In genomic region chr18:57816208-57816999, GRCh38 we compare ENCODE assay signal across 1 cellular context.
TF ChIP-seq lines count a peak whose summit lies in the region.

No MANE protein-coding gene starts in this region.

TF ChIP-seq in HepG2, 621 proteins besides CTCF, POLR2A, EP300 and RAD21 (continued from another document):
- TF ChIP-seq MLX (CRISPR knock-in tag; IDR thresholded peaks at IDR 0.05): peak; percentile 52; the same call in 1 of the 2 replicates
- no peak for TF ChIP-seq ZC3H4 (CRISPR knock-in tag; IDR thresholded peaks at IDR 0.05; ENCODE audit: borderline replicate concordance)
- peak; percentile 42; the same call in 1 of the 2 replicates for TF ChIP-seq SALL1 (CRISPR knock-in tag; IDR thresholded peaks at IDR 0.05)
- 0 out of 2 replicates have a peak, but pooled peaks have one; percentile 21 for TF ChIP-seq RCOR2 (CRISPR knock-in tag; IDR thresholded peaks at IDR 0.05)
- TF ChIP-seq, protein P1, sequence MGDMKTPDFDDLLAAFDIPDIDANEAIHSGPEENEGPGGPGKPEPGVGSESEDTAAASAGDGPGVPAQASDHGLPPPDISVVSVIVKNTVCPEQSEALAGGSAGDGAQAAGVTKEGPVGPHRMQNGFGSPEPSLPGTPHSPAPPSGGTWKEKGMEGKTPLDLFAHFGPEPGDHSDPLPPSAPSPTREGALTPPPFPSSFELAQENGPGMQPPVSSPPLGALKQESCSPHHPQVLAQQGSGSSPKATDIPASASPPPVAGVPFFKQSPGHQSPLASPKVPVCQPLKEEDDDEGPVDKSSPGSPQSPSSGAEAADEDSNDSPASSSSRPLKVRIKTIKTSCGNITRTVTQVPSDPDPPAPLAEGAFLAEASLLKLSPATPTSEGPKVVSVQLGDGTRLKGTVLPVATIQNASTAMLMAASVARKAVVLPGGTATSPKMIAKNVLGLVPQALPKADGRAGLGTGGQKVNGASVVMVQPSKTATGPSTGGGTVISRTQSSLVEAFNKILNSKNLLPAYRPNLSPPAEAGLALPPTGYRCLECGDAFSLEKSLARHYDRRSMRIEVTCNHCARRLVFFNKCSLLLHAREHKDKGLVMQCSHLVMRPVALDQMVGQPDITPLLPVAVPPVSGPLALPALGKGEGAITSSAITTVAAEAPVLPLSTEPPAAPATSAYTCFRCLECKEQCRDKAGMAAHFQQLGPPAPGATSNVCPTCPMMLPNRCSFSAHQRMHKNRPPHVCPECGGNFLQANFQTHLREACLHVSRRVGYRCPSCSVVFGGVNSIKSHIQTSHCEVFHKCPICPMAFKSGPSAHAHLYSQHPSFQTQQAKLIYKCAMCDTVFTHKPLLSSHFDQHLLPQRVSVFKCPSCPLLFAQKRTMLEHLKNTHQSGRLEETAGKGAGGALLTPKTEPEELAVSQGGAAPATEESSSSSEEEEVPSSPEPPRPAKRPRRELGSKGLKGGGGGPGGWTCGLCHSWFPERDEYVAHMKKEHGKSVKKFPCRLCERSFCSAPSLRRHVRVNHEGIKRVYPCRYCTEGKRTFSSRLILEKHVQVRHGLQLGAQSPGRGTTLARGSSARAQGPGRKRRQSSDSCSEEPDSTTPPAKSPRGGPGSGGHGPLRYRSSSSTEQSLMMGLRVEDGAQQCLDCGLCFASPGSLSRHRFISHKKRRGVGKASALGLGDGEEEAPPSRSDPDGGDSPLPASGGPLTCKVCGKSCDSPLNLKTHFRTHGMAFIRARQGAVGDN (CRISPR knock-in tag; IDR thresholded peaks at IDR 0.05): peak; percentile 51
- TF ChIP-seq MEIS1 (CRISPR knock-in tag; IDR thresholded peaks at IDR 0.05; ENCODE audit: borderline replicate concordance): 0 out of 2 replicates have a peak, but pooled peaks have one; percentile 29
- no peak for TF ChIP-seq MED13 (CRISPR knock-in tag; IDR thresholded peaks at IDR 0.05)
- TF ChIP-seq FOXO1 (CRISPR knock-in tag; IDR thresholded peaks at IDR 0.05): peak; percentile 37
- TF ChIP-seq MAX (IDR thresholded peaks at IDR 0.05): 0 out of 2 replicates have a peak, but pooled peaks have one; percentile 24
- peak; percentile 31; the same call in 1 of the 2 replicates for TF ChIP-seq ZNF292 (CRISPR knock-in tag; IDR thresholded peaks at IDR 0.05; ENCODE audit: borderline replicate concordance, low read depth)
- peak; percentile 49; the same call in 1 of the 2 replicates for TF ChIP-seq FOSL2 (CRISPR knock-in tag; IDR thresholded peaks at IDR 0.05)
- TF ChIP-seq ZNF629 (CRISPR knock-in tag; conservative IDR thresholded peaks at IDR 0.05): no peak
- no peak for TF ChIP-seq SIX1 (CRISPR knock-in tag; IDR thresholded peaks at IDR 0.05; ENCODE audit: borderline replicate concordance)
- TF ChIP-seq JUND (CRISPR knock-in tag; IDR thresholded peaks at IDR 0.05): 0 out of 2 replicates have a peak, but pooled peaks have one; percentile 26
- peak; percentile 22; the same call in 1 of the 2 replicates for TF ChIP-seq TBX2 (CRISPR knock-in tag; IDR thresholded peaks at IDR 0.05; ENCODE audit: borderline replicate concordance)
- no peak for TF ChIP-seq HMG20B (CRISPR knock-in tag; conservative IDR thresholded peaks at IDR 0.05)
- 0 out of 2 replicates have a peak, but pooled peaks have one; percentile 6 for TF ChIP-seq HNF4A (CRISPR knock-in tag; IDR thresholded peaks at IDR 0.05)
- TF ChIP-seq BHLHE40 (IDR thresholded peaks at IDR 0.05; ENCODE audit: low read length): peak; percentile 44; the same call in 1 of the 2 replicates
- TF ChIP-seq ZNF547 (CRISPR knock-in tag; IDR thresholded peaks at IDR 0.05): no peak
- peak; percentile 20 for TF ChIP-seq XRCC5 (optimal IDR thresholded peaks at IDR 0.05; ENCODE audit: low read length)
- TF ChIP-seq ATF7 (IDR thresholded peaks at IDR 0.05): no peak
- 0 out of 2 replicates have a peak, but pooled peaks have one; percentile 23 for TF ChIP-seq ATF7 (CRISPR knock-in tag; IDR thresholded peaks at IDR 0.05)
- TF ChIP-seq ZNF124 (CRISPR knock-in tag; IDR thresholded peaks at IDR 0.05): no peak
- TF ChIP-seq YEATS4 (CRISPR knock-in tag; IDR thresholded peaks at IDR 0.05; ENCODE audit: borderline replicate concordance): no peak
- TF ChIP-seq ZMYM4 (CRISPR knock-in tag; IDR thresholded peaks at IDR 0.05): 0 out of 2 replicates have a peak, but pooled peaks have one; percentile 16
- TF ChIP-seq ZMYM3 (CRISPR knock-in tag; IDR thresholded peaks at IDR 0.05): 0 out of 2 replicates have a peak, but pooled peaks have one; percentile 21
- no peak for TF ChIP-seq ZNF17 (CRISPR knock-in tag; IDR thresholded peaks at IDR 0.05)
- 0 out of 2 replicates have a peak, but pooled peaks have one; percentile 24 for TF ChIP-seq KDM2A (CRISPR knock-in tag; IDR thresholded peaks at IDR 0.05; ENCODE audit: borderline replicate concordance, low read depth)
- peak; percentile 13; the same call in 1 of the 2 replicates for TF ChIP-seq ARID4A (CRISPR knock-in tag; IDR thresholded peaks at IDR 0.05; ENCODE audit: borderline replicate concordance)
- TF ChIP-seq, protein P2, sequence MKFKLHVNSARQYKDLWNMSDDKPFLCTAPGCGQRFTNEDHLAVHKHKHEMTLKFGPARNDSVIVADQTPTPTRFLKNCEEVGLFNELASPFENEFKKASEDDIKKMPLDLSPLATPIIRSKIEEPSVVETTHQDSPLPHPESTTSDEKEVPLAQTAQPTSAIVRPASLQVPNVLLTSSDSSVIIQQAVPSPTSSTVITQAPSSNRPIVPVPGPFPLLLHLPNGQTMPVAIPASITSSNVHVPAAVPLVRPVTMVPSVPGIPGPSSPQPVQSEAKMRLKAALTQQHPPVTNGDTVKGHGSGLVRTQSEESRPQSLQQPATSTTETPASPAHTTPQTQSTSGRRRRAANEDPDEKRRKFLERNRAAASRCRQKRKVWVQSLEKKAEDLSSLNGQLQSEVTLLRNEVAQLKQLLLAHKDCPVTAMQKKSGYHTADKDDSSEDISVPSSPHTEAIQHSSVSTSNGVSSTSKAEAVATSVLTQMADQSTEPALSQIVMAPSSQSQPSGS (CRISPR knock-in tag; IDR thresholded peaks at IDR 0.05): 0 out of 2 replicates have a peak, but pooled peaks have one; percentile 24
- TF ChIP-seq RERE (CRISPR knock-in tag; IDR thresholded peaks at IDR 0.05; ENCODE audit: low read depth): no peak
- peak; percentile 76; the same call in 1 of the 2 replicates for TF ChIP-seq CEBPB (IDR thresholded peaks at IDR 0.05; ENCODE audit: borderline replicate concordance, low read depth, low read length)
- TF ChIP-seq SAP130 (CRISPR knock-in tag; IDR thresholded peaks at IDR 0.05; ENCODE audit: low read depth): peak; percentile 23; the same call in 1 of the 2 replicates
- TF ChIP-seq NR2F2 (IDR thresholded peaks at IDR 0.05; ENCODE audit: borderline replicate concordance, low read depth): no peak
- TF ChIP-seq ZNF710 (CRISPR knock-in tag; IDR thresholded peaks at IDR 0.05; ENCODE audit: borderline replicate concordance): no peak
- TF ChIP-seq HOXA7 (CRISPR knock-in tag; IDR thresholded peaks at IDR 0.05): no peak
- no peak for TF ChIP-seq LCORL (IDR thresholded peaks at IDR 0.05)
- 0 out of 2 replicates have a peak, but pooled peaks have one; percentile 31 for TF ChIP-seq LCORL (CRISPR knock-in tag; IDR thresholded peaks at IDR 0.05)
- no peak for TF ChIP-seq PHF5A (CRISPR knock-in tag; IDR thresholded peaks at IDR 0.05; ENCODE audit: low read depth, unreplicated experiment)
